ENCODE assay signal across 8 cellular contexts in the genomic region with DNA sequence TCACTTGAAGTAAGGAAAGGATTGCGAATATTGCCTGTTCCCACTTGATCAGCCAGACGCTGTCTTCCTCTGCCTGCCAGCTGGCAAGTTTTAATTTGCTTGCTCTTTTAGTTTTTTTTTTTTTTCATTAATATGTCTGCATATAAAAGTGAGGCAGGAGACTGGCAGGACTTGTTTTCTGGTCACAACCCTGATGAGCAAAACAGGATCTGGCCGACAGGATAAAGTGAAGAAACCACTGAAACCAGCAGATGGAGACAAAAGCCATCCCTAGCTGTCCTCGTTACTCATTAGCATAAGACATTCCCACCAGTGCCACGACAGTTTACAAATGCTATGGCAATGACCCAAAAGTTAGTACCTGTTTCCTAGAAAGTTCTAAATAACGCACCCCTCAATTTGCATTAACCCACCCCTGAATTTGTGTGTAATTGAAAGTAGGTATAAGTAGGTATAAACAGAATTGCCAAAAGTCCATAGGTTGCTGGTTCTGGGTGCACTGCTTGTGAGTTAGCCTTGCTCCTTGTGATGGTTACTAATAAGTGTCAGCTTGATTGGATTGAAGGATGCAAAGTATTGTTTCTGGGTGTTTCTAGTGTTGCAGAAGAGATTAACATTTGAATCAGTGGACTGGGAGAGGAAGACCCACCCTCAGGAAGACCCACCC.
DNase-seq lines count a peak whose midpoint lies in the region; ATAC-seq lines count a peak whose summit lies in the region.

No MANE protein-coding gene starts in this region.

- H3K36me3 Mint-ChIP-seq in central memory CD8-positive, alpha-beta T cell (ENCODE audit: insufficient read depth): no peaks in the 10 kb centered on the region
- H3K36me3 Mint-ChIP-seq in memory B cell: no peaks in the 10 kb centered on the region

- no peak overlapping the region for H3K27ac Mint-ChIP-seq in stimulated activated naive CD8-positive, alpha-beta T cell treated with anti-CD3 and anti-CD28 coated beads, Interleukin-15, amount 100 ng/mL, for 72 hours
- H3K27ac Mint-ChIP-seq in central memory CD8-positive, alpha-beta T cell (ENCODE audit: low read depth): peak overlapping the region; percentile 13
- H3K27ac Mint-ChIP-seq in memory B cell: no peak overlapping the region

- H3K27me3 Mint-ChIP-seq in stimulated activated naive CD8-positive, alpha-beta T cell treated with anti-CD3 and anti-CD28 coated beads, Interleukin-15, amount 100 ng/mL, for 72 hours: peaks cover 18% of the 10 kb centered on the region
- peaks cover 11% of the 10 kb centered on the region for H3K27me3 Mint-ChIP-seq in central memory CD8-positive, alpha-beta T cell
- peaks cover 7% of the 10 kb centered on the region for H3K27me3 Mint-ChIP-seq in memory B cell

- H3K9me3 Mint-ChIP-seq in stimulated activated naive CD8-positive, alpha-beta T cell treated with anti-CD3 and anti-CD28 coated beads, Interleukin-15, amount 100 ng/mL, for 72 hours: no peaks in the 10 kb centered on the region
- no peaks in the 10 kb centered on the region for H3K9me3 Mint-ChIP-seq in central memory CD8-positive, alpha-beta T cell
- H3K9me3 Mint-ChIP-seq in memory B cell: no peaks in the 10 kb centered on the region

- peaks cover 31% of the 10 kb centered on the region for H3K4me1 Mint-ChIP-seq in stimulated activated naive CD8-positive, alpha-beta T cell treated with anti-CD3 and anti-CD28 coated beads, Interleukin-15, amount 100 ng/mL, for 72 hours
- H3K4me1 Mint-ChIP-seq in central memory CD8-positive, alpha-beta T cell: peaks cover 7% of the 10 kb centered on the region
- H3K4me1 Mint-ChIP-seq in memory B cell: peaks cover 5% of the 10 kb centered on the region

- ATAC-seq in stimulated activated naive CD8-positive, alpha-beta T cell treated with anti-CD3 and anti-CD28 coated beads, Interleukin-15, amount 100 ng/mL, for 72 hours: peak; percentile 61
- ATAC-seq in stimulated activated naive CD8-positive, alpha-beta T cell treated with anti-CD3 and anti-CD28 coated beads, Interleukin-15, Interleukin-2, amounts not matched to agents 100 U/mL and 50 U/mL, for 24 hours: no peak
- ATAC-seq in central memory CD8-positive, alpha-beta T cell (replicated peaks; ENCODE audit: extremely low read depth, poor library complexity, severe bottlenecking): no peak
- peak; percentile 67 for ATAC-seq in memory B cell (ENCODE audit: low read depth)
- no peak for ATAC-seq in GM19351 (IDR thresholded peaks at IDR 0.05; ENCODE audit: unreplicated experiment)
- ATAC-seq in HG02642 (IDR thresholded peaks at IDR 0.05; ENCODE audit: poor library complexity, unreplicated experiment): no peak

- H3K4me3 Mint-ChIP-seq in stimulated activated naive CD8-positive, alpha-beta T cell treated with anti-CD3 and anti-CD28 coated beads, Interleukin-15, amount 100 ng/mL, for 72 hours: no peak overlapping the region
- H3K4me3 Mint-ChIP-seq in central memory CD8-positive, alpha-beta T cell: no peak overlapping the region
- no peak overlapping the region for H3K4me3 Mint-ChIP-seq in memory B cell

- peak in 1 of 2 donors; percentile 17 for DNase-seq in stimulated activated naive CD8-positive, alpha-beta T cell treated with anti-CD3 and anti-CD28 coated beads, Interleukin-15, amount 100 ng/mL, for 72 hours
- DNase-seq in stimulated activated naive CD8-positive, alpha-beta T cell treated with anti-CD3 and anti-CD28 coated beads, Interleukin-15, Interleukin-2, amounts not matched to agents 100 U/mL and 50 U/mL, for 24 hours: no peak
- DNase-seq in NCI-H510A treated with DMSO at 0.1 percent for 48 hours (lab: John Stamatoyannopoulos, UW) (peak; percentile 72), memory B cell (ENCODE audit: low spot score in 2 of 2) (peak in 1 of 2 donors; percentile 11), iPS-NIHi11 (ENCODE audit: low spot score) (no peak)
- no peak for DNase-seq in central memory CD8-positive, alpha-beta T cell (ENCODE audit: low spot score in 2 of 2)

Comparison
In these comparisons a context has a peak if more than half of its experiments do, and no peak if none do; other contexts are left out.
1. ATAC-seq: peak in stimulated activated naive CD8-positive, alpha-beta T cell treated with anti-CD3 and anti-CD28 coated beads, Interleukin-15, amount 100 ng/mL, for 72 hours (single experiment) and memory B cell (single experiment); none in stimulated activated naive CD8-positive, alpha-beta T cell treated with anti-CD3 and anti-CD28 coated beads, Interleukin-15, Interleukin-2, amounts not matched to agents 100 U/mL and 50 U/mL, for 24 hours (single experiment), central memory CD8-positive, alpha-beta T cell (single experiment), GM19351 (single experiment) and HG02642 (single experiment).